22 cellular contexts compared by ENCODE assay signal in genomic region chr7:126979722-126980121, GRCh38.
"Had no signal": no experiment of that assay in that cellular context is flagged by ENCODE, and none has a peak within 500 bp of the region (broad histone marks: within the 10 kb centered on the region; RNA-seq: fewer than 3 reads in every experiment).

No MANE protein-coding gene starts in this region.

- H3K27ac Mint-ChIP-seq: activated CD4-positive, alpha-beta T cell treated with anti-CD3 and anti-CD28 coated beads for 36 hours; activated naive CD8-positive, alpha-beta T cell; activated T-cell treated with anti-CD3 and anti-CD28 coated beads, Interleukin-2, amount 50 U/mL, for 72 hours; natural killer cell treated with Interleukin-12 subunit alpha and Interleukin-12 subunit beta and Interleukin-15 and Interleukin-18, amount 100 ng/mL, for 72 hours; stimulated activated naive CD8-positive, alpha-beta T cell treated with anti-CD3 and anti-CD28 coated beads, Interleukin-15, Interleukin-2, amounts not matched to agents 100 ng/mL and 50 ng/mL, for 24 hours; T-helper 2 cell treated with Interferon-gamma antibody and Interleukin-4, amounts not matched to agents 5 μg/mL and 100 μg/mL, for 36 hours had no signal

- DNase-seq: activated CD4-positive, alpha-beta T cell treated with anti-CD3 and anti-CD28 coated beads for 36 hours; activated CD4-positive, alpha-beta T cell treated with anti-CD3 and anti-CD28 coated beads, Interleukin-2, amount 50 U/mL, for 4 hours; activated CD4-positive, CD25-positive, alpha-beta regulatory T cell; activated naive CD4-positive, alpha-beta T cell treated with Interleukin-2 at 50 U/mL for 16 hours; activated T-cell treated with anti-CD3 and anti-CD28 coated beads for 4 hours; activated T-cell treated with anti-CD3 and anti-CD28 coated beads, Interleukin-2, amount 50 U/mL, for 72 hours; anterior cingulate cortex; dermis blood vessel endothelial cell; effector CD4-positive, alpha-beta T cell; foreskin keratinocyte; kidney glomerular epithelial cell; left lung; mucosa of descending colon; stimulated activated CD4-positive, alpha-beta T cell treated with anti-CD3 and anti-CD28 coated beads, Interleukin-12 subunit alpha, Interleukin-12 subunit beta, amount 100 ng/mL, for 4 hours; stimulated activated CD4-positive, alpha-beta T cell treated with anti-CD3 and anti-CD28 coated beads, Interleukin-4, amount 100 ng/mL, for 1 hour; substantia nigra; upper lobe of left lung had no signal

- H3K36me3 Mint-ChIP-seq: activated naive CD8-positive, alpha-beta T cell; natural killer cell treated with Interleukin-12 subunit alpha and Interleukin-12 subunit beta and Interleukin-15 and Interleukin-18, amount 100 ng/mL, for 72 hours had no signal

- H3K9me3 Mint-ChIP-seq: stimulated activated naive CD8-positive, alpha-beta T cell treated with anti-CD3 and anti-CD28 coated beads, Interleukin-15, Interleukin-2, amounts not matched to agents 100 ng/mL and 50 ng/mL, for 24 hours; T-helper 2 cell treated with Interferon-gamma antibody and Interleukin-4, amounts not matched to agents 5 μg/mL and 100 μg/mL, for 36 hours had no signal

- H3K4me1 Mint-ChIP-seq: activated CD4-positive, alpha-beta T cell treated with anti-CD3 and anti-CD28 coated beads for 36 hours had no signal

- H3K4me3 Mint-ChIP-seq: activated CD4-positive, alpha-beta T cell treated with anti-CD3 and anti-CD28 coated beads for 36 hours; activated naive CD8-positive, alpha-beta T cell; activated T-cell treated with anti-CD3 and anti-CD28 coated beads, Interleukin-2, amount 50 U/mL, for 72 hours; natural killer cell treated with Interleukin-12 subunit alpha and Interleukin-12 subunit beta and Interleukin-15 and Interleukin-18, amount 100 ng/mL, for 72 hours; stimulated activated naive CD8-positive, alpha-beta T cell treated with anti-CD3 and anti-CD28 coated beads, Interleukin-15, Interleukin-2, amounts not matched to agents 100 ng/mL and 50 ng/mL, for 24 hours; T-helper 2 cell treated with Interferon-gamma antibody and Interleukin-4, amounts not matched to agents 5 μg/mL and 100 μg/mL, for 36 hours had no signal

- ATAC-seq: activated CD4-positive, alpha-beta T cell treated with anti-CD3 and anti-CD28 coated beads for 36 hours; activated T-cell treated with anti-CD3 and anti-CD28 coated beads, Interleukin-2, amount 50 U/mL, for 72 hours; foreskin keratinocyte; left lung; mucosa of descending colon; natural killer cell treated with Interleukin-12 subunit alpha and Interleukin-12 subunit beta and Interleukin-15 and Interleukin-18, amount 100 ng/mL, for 72 hours; sciatic nerve had no signal

- H3K27me3 Mint-ChIP-seq: natural killer cell treated with Interleukin-12 subunit alpha and Interleukin-12 subunit beta and Interleukin-15 and Interleukin-18, amount 100 ng/mL, for 72 hours had no signal
